ENCODE assay signal across 23 cellular contexts in the genomic region with DNA sequence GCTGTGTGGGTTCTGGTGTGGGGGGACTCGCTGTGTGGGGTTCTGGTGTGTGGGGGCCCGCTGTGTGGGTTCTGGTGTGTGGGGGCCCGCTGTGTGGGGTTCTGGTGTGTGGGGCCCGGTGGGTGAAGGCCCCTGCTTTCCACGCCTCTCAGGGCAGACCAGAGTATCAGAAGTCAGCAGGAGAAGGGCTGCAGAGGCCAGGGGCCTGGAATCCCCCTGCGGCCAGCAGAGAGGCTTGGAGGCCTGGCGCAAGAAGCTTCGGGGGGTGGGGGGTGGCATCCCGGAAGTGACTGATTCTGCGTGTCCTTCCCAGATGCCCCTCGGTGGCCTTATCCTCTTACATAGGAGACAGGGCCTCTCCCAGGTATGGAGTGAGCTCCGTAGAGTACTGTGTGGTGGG. TPM values are rescaled to one million over a fixed set of nuclear protein-coding genes. Genes with fewer than 3 reads are reported as not detected.
A peak's percentile ranks its signal among the peaks of the same experiment; 100 is the strongest.
DNase-seq lines count a peak whose midpoint lies in the region; ATAC-seq and TF ChIP-seq lines count a peak whose summit lies in the region.
"Had no signal": no experiment of that assay in that cellular context is flagged by ENCODE, and none has a peak within 500 bp of the region (broad histone marks: within the 10 kb centered on the region; RNA-seq: fewer than 3 reads in every experiment).

No MANE protein-coding gene starts in this region.

- ATAC-seq in gastrocnemius medialis = no peak
- no peak for ATAC-seq in HG02970 (IDR thresholded peaks at IDR 0.05; ENCODE audit: low FRiP score, unreplicated experiment)
- ATAC-seq: CD8-positive, alpha-beta T cell; Right ventricle myocardium inferior had no signal

- peaks cover 22 to 91% (median 28%) of the 10 kb centered on the region in 3 donors for H3K36me3 ChIP-seq in esophagus squamous epithelium
- no peaks in the 10 kb centered on the region for H3K36me3 ChIP-seq in smooth muscle cell (ENCODE audit: low read depth)
- H3K36me3 ChIP-seq in Karpas-422 (ENCODE audit: insufficient read depth, low read length) = no peaks in the 10 kb centered on the region
- peaks cover 0 to 55% of the 10 kb centered on the region in 2 donors for H3K36me3 ChIP-seq in gastrocnemius medialis
- H3K36me3 ChIP-seq: SJSA1 had no signal

- H3K4me2 ChIP-seq in smooth muscle cell (no peak overlapping the region), Karpas-422 (ENCODE audit: low read depth, low read length, poor library complexity, severe bottlenecking) (no peak overlapping the region)

- POLR2A ChIA-PET in RWPE1 (lab: Yijun Ruan, JAX; ENCODE audit: low non-redundant PET) = no interaction called here

- H4K20me1 ChIP-seq in smooth muscle cell (ENCODE audit: low read depth) (peaks cover 4% of the 10 kb centered on the region), Karpas-422 (ENCODE audit: insufficient read depth, low read depth, low read length) (no peaks in the 10 kb centered on the region)

- H3K9me3 ChIP-seq in esophagus squamous epithelium (no peaks in the 10 kb centered on the region), smooth muscle cell (replicated peaks; ENCODE audit: low read depth) (no peaks in the 10 kb centered on the region), Karpas-422 (ENCODE audit: low read length) (no peaks in the 10 kb centered on the region), gastrocnemius medialis (no peaks in the 10 kb centered on the region)
- H3K9me3 ChIP-seq: Caco-2, SJSA1 had no signal

- TF ChIP-seq POLR2A in esophagus squamous epithelium (IDR thresholded peaks at IDR 0.05) (no peak), gastrocnemius medialis (IDR thresholded peaks at IDR 0.05) (no peak)

- H3K27me3 ChIP-seq in esophagus squamous epithelium (no peaks in the 10 kb centered on the region), smooth muscle cell (ENCODE audit: low read depth) (no peaks in the 10 kb centered on the region), Karpas-422 (ENCODE audit: low read length) (no peaks in the 10 kb centered on the region), gastrocnemius medialis (no peaks in the 10 kb centered on the region)
- H3K27me3 ChIP-seq: SJSA1 had no signal

- H3K36me3 Mint-ChIP-seq in HFFc6 (ENCODE audit: low read depth) = peaks cover 2% of the 10 kb centered on the region

- peaks cover 0 to 37% (median 5%) of the 10 kb centered on the region in 3 donors for H3K4me1 ChIP-seq in esophagus squamous epithelium
- no peaks in the 10 kb centered on the region for H3K4me1 ChIP-seq in smooth muscle cell (ENCODE audit: low read depth)
- H3K4me1 ChIP-seq in Karpas-422 (ENCODE audit: low read length) = no peaks in the 10 kb centered on the region
- peaks cover 6 to 22% of the 10 kb centered on the region in 2 donors for H3K4me1 ChIP-seq in gastrocnemius medialis
- H3K4me1 ChIP-seq: Caco-2, SJSA1 had no signal

- H3K4me1 Mint-ChIP-seq in HFFc6 (ENCODE audit: low read depth) = peaks cover 14% of the 10 kb centered on the region; the same call in 1 of the 2 replicates

- no peaks in the 10 kb centered on the region for H3F3A ChIP-seq in smooth muscle cell (ENCODE audit: low read depth)

- intact Hi-C loops in esophagus squamous epithelium (cut with DNase I) (no loop called here), gastrocnemius medialis (cut with DNase I; ENCODE audit: low total_unique reads) (no loop called here)

- H2AFZ ChIP-seq in smooth muscle cell (ENCODE audit: low read depth) (no peak overlapping the region), Karpas-422 (ENCODE audit: low read length) (no peak overlapping the region)

- 100% methylated on average over 1 of the region's 12 CpGs for WGBS in esophagus squamous epithelium, 2 donors
- 97% methylated on average over 12 of the region's 12 CpGs for WGBS in smooth muscle cell (ENCODE audit: low lambda C conversion rate)

- TF ChIP-seq CTCF in HFFc6 (IDR thresholded peaks at IDR 0.05) = no peak
- no peak for TF ChIP-seq CTCF in RWPE1 (conservative IDR thresholded peaks at IDR 0.05; ENCODE audit: low read depth)
- no peak for TF ChIP-seq CTCF in esophagus squamous epithelium (IDR thresholded peaks at IDR 0.05)
- TF ChIP-seq CTCF in smooth muscle cell (IDR thresholded peaks at IDR 0.05; ENCODE audit: borderline replicate concordance, insufficient read depth, poor library complexity, severe bottlenecking) = no peak
- no peak for TF ChIP-seq CTCF in gastrocnemius medialis (IDR thresholded peaks at IDR 0.05 in 4 of 5, conservative IDR thresholded peaks at IDR 0.05 in 1 of 5)

- H3K27ac ChIP-seq in RWPE1 (peak overlapping the region; percentile 56), esophagus squamous epithelium (peak overlapping the region in 3 of 4 donors; percentile 30 to 48 (median 46)), smooth muscle cell (ENCODE audit: low read depth) (peak overlapping the region; percentile 24), Karpas-422 (ENCODE audit: low read length) (no peak overlapping the region), gastrocnemius medialis (peak overlapping the region in 2 of 4 donors; percentile 21 to 77)
- H3K27ac ChIP-seq: SJSA1 had no signal

- DNase-seq in HFFc6 = no peak
- DNase-seq in RWPE1 (ENCODE audit: low spot score) = no peak
- DNase-seq in esophagus squamous epithelium (lab: John Stamatoyannopoulos, UW) = no peak
- no peak for DNase-seq in smooth muscle cell (lab: John Stamatoyannopoulos, UW; ENCODE audit: unreplicated experiment)
- no peak for DNase-seq in Karpas-422
- DNase-seq in gastrocnemius medialis = no peak
- DNase-seq: C1 segment of cervical spinal cord; Caco-2; CD8-positive, alpha-beta T cell; GOT3; KG1; MM.1S; NCI-H1048; NCI-H1417; NCI-H1694 treated with DMSO at 0.1 percent for 48 hours; NCI-H2081; NCI-H2227 treated with DMSO at 0.1 percent for 48 hours; NCI-H510A; NCI-H69 had no signal

- H3K4me3 Mint-ChIP-seq in HFFc6 = no peak overlapping the region
- H3K4me3 Mint-ChIP-seq: CD8-positive, alpha-beta T cell had no signal

- CTCF ChIA-PET in RWPE1 (lab: Yijun Ruan, JAX) = interaction anchor here (0.6 to 3.2 kb wide), 5 partner anchors 12 to 61 kb away, joined by 3 to 22 read pairs (median 4); no protein-coding TSS in a partner anchor

- H3K9ac ChIP-seq in smooth muscle cell (ENCODE audit: low read depth) = no peak overlapping the region
- H3K9ac ChIP-seq in Karpas-422 (ENCODE audit: low read length) = no peak overlapping the region

- in situ Hi-C loops in gastrocnemius medialis (cut with MboI; ENCODE audit: low sequenced_read_pairs in 4 of 4) = no loop called here

- peaks cover 2% of the 10 kb centered on the region for H3K27me3 Mint-ChIP-seq in HFFc6 (ENCODE audit: insufficient read depth)

- peak overlapping the region; percentile 46 for H3K27ac Mint-ChIP-seq in HFFc6
- H3K27ac Mint-ChIP-seq: CD8-positive, alpha-beta T cell had no signal

- no peaks in the 10 kb centered on the region for H3K9me3 Mint-ChIP-seq in HFFc6
- H3K9me3 Mint-ChIP-seq: CD8-positive, alpha-beta T cell had no signal

- H3K79me2 ChIP-seq in smooth muscle cell (ENCODE audit: low read depth) = no peaks in the 10 kb centered on the region
- H3K79me2 ChIP-seq in Karpas-422 (ENCODE audit: low read length) = no peaks in the 10 kb centered on the region

- no peaks in the 10 kb centered on the region for H3K9me2 ChIP-seq in Karpas-422 (replicated peaks; ENCODE audit: insufficient read depth, low read length)

- H3K4me3 ChIP-seq in esophagus squamous epithelium (no peak overlapping the region), smooth muscle cell (no peak overlapping the region), Karpas-422 (ENCODE audit: low read length) (no peak overlapping the region), gastrocnemius medialis (no peak overlapping the region)
- H3K4me3 ChIP-seq: SJSA1 had no signal

RNA-seq across cellular contexts. Expression of gene TNK2, which starts 37.4 kb away (rescaled TPM):
- 10 to 100 TPM; 29.6 to 46.1 (median 35.1) TPM for total RNA-seq in HFFc6 (2021; fragmentation: NEBNext Ultra II Directional; extraction: Animal tissue kit (Norgen Biotek cat#: 25700))
- total RNA-seq in esophagus squamous epithelium (10 to 100 TPM; 18.4 to 45.7 (median 42.8) TPM), smooth muscle cell (4.3 and 10.6 TPM in 2 replicates), gastrocnemius medialis (10 to 100 TPM; 40.5 to 54.0 (median 49.3) TPM)
- polyA plus RNA-seq in smooth muscle cell = 2.8 and 8.2 TPM in 2 replicates
- 25.5 and 26.0 TPM in 2 replicates for total RNA-seq in Karpas-422 (2014; rRNA removed; shearing (Covaris generic); ENCODE audit: low replicate concordance)

RNA-seq across cellular contexts. Expression of gene MUC4, which starts 59.2 kb away (rescaled TPM):
- total RNA-seq in HFFc6 (2021; fragmentation: NEBNext Ultra II Directional; extraction: Animal tissue kit (Norgen Biotek cat#: 25700)) = not detected
- total RNA-seq in esophagus squamous epithelium = 10 to 100 TPM; 11.1 to 51.6 (median 32.2) TPM
- total RNA-seq in smooth muscle cell = not detected in 2 replicates
- polyA plus RNA-seq in smooth muscle cell = 0.52 TPM in 1 of 2 replicates, not detected in the other
- not detected in 2 replicates for total RNA-seq in Karpas-422 (2014; rRNA removed; shearing (Covaris generic); ENCODE audit: low replicate concordance)
- total RNA-seq in gastrocnemius medialis = under 1 TPM in 1 of 4 donors, not detected in 3; 0.27 TPM
- total RNA-seq: A673; CD8-positive, alpha-beta T cell; Right ventricle myocardium inferior; SJSA1 had no signal

Comparison
In these comparisons a context has a peak if more than half of its experiments do, and no peak if none do; other contexts are left out.
1. RNA of gene MUC4, which starts 59.2 kb away (total RNA-seq): 11.1 to 51.6 TPM in esophagus squamous epithelium; not detected in HFFc6, not detected in smooth muscle cell, not detected in Karpas-422 and 0.27 TPM in gastrocnemius medialis; every median in the first group is over 4 times any median in the second.